ENCODE assay signal across 11 cellular contexts in the genomic region with DNA sequence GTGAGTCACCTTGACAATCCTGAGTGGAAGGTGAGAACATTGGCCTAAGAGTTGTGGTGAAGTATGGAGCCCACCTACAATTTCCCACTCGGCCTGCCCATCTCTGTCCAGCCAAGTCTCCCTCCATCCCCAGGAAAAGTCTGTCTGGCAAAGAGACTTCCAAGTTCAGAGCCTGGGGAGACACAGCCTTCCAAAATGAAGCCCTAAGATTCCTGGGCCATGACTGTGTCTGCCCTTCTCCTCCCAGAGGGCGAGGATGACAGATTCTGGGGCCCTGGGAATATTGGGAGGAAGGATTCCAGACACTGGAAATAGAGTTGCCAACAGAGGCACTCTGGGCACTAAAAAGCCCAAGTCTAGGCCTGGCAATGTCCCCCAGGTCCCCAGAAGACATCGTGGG.
DNase-seq lines count a peak whose midpoint lies in the region; ATAC-seq and TF ChIP-seq lines count a peak whose summit lies in the region.
"Had no signal": no experiment of that assay in that cellular context is flagged by ENCODE, and none has a peak within 500 bp of the region (broad histone marks: within the 10 kb centered on the region; RNA-seq: fewer than 3 reads in every experiment).

No MANE protein-coding gene starts in this region.

- POLR2A ChIA-PET in HCT116 (lab: Charles Lee): interaction anchor here (1.5 kb wide), 1 partner anchor 378 kb away, joined by 4 read pairs; no protein-coding TSS in a partner anchor

- DNase-seq in HCT116 (ENCODE audit: low read depth, low spot score): no peak
- DNase-seq in ascending aorta (ENCODE audit: low spot score in 2 of 2): no peak
- no peak for DNase-seq in left ventricle myocardium inferior
- DNase-seq in effector CD8-positive, alpha-beta T cell (lab: John Stamatoyannopoulos, UW): no peak
- DNase-seq in activated CD4-positive, alpha-beta T cell treated with anti-CD3 and anti-CD28 coated beads for 4 hours: no peak
- DNase-seq in NCI-H446 treated with DMSO at 0.1 percent for 48 hours (lab: John Stamatoyannopoulos, UW): no peak
- DNase-seq: cerebellar nuclear complex, NCI-H2171 treated with DMSO at 0.1 percent for 48 hours, T-helper 1 cell had no signal

- H3K4me1 ChIP-seq in HCT116 (ENCODE audit: control insufficient read depth in 1 of 2, insufficient read depth in 2 of 2, low read length in 2 of 2): peaks cover 11 to 44% of the 10 kb centered on the region in 2 experiments
- peaks cover 6 to 13% of the 10 kb centered on the region in 2 donors for H3K4me1 ChIP-seq in ascending aorta
- no peaks in the 10 kb centered on the region for H3K4me1 ChIP-seq in left ventricle myocardium inferior
- peaks cover 6% of the 10 kb centered on the region for H3K4me1 ChIP-seq in stomach smooth muscle (ENCODE audit: control insufficient read depth, insufficient read depth, low read length)

- RAD21 ChIA-PET in HCT116 (lab: Charles Lee; ENCODE audit: low non-redundant PET in 1 of 2, low total read pairs in 2 of 2, uncharacterized antibody in 2 of 2, unreplicated experiment in 2 of 2): no interaction called here

- no TSS peak for BruUV-seq in HCT116 (replicated peaks; lab: Mats Ljungman, UMichigan)

- TF ChIP-seq CTCF in HCT116 (IDR thresholded peaks at IDR 0.05 in 2 of 3, conservative IDR thresholded peaks at IDR 0.05 in 1 of 3; ENCODE audit: borderline replicate concordance in 1 of 3, insufficient read depth in 1 of 3, low read depth in 2 of 3, low read length in 2 of 3) (no peak), ascending aorta (IDR thresholded peaks at IDR 0.05) (no peak), left ventricle myocardium inferior (IDR thresholded peaks at IDR 0.05; ENCODE audit: borderline replicate concordance) (no peak)

- H3K4me3 ChIP-seq in HCT116 (replicated peaks in 1 of 2; ENCODE audit: low read depth in 1 of 2, low read length in 2 of 2): no peak overlapping the region
- peak overlapping the region in 1 of 2 donors; percentile 17 for H3K4me3 ChIP-seq in ascending aorta
- no peak overlapping the region for H3K4me3 ChIP-seq in left ventricle myocardium inferior
- no peak overlapping the region for H3K4me3 ChIP-seq in stomach smooth muscle (ENCODE audit: low read length in 2 of 2)

- H3K9ac ChIP-seq in HCT116 (ENCODE audit: low read length): no peak overlapping the region
- H3K9ac ChIP-seq in stomach smooth muscle (ENCODE audit: low read length in 2 of 2): no peak overlapping the region

- CTCF ChIA-PET in HCT116 (lab: Charles Lee): interaction anchor here (0.8 kb wide), 1 partner anchor 379 kb away, joined by 3 read pairs; no protein-coding TSS in a partner anchor

- ATAC-seq in HCT116 (peak; percentile 52), GM19395 (IDR thresholded peaks at IDR 0.05; ENCODE audit: unreplicated experiment) (no peak)

- no peak for TF ChIP-seq RAD21 in HCT116 (IDR thresholded peaks at IDR 0.05; ENCODE audit: low read depth)

- H3K79me2 ChIP-seq in HCT116 (ENCODE audit: insufficient read depth, low read length): no peaks in the 10 kb centered on the region

- no peak for TF ChIP-seq POLR2A in HCT116 (IDR thresholded peaks at IDR 0.05; ENCODE audit: borderline replicate concordance, extremely low read depth, insufficient read depth, insufficient read length)

- H3K9me2 ChIP-seq in HCT116 (ENCODE audit: insufficient read depth): no peaks in the 10 kb centered on the region

- no peak overlapping the region for H2AFZ ChIP-seq in HCT116 (ENCODE audit: low read depth, low read length, poor library complexity, severe bottlenecking)

- no peaks in the 10 kb centered on the region for H3K9me3 ChIP-seq in HCT116 (ENCODE audit: control insufficient read depth in 1 of 2, insufficient read depth in 1 of 2, low read depth in 1 of 2, low read length in 2 of 2)
- no peaks in the 10 kb centered on the region for H3K9me3 ChIP-seq in ascending aorta
- H3K9me3 ChIP-seq in left ventricle myocardium inferior (replicated peaks): peaks cover 21% of the 10 kb centered on the region
- peaks cover 0 to 3% of the 10 kb centered on the region in 2 donors for H3K9me3 ChIP-seq in stomach smooth muscle (ENCODE audit: control insufficient read depth in 2 of 2, low read length in 2 of 2)

- H3K27ac ChIP-seq in HCT116 (ENCODE audit: low read depth, low read length) (peak overlapping the region; percentile 27), ascending aorta (peak overlapping the region; percentile 91), left ventricle myocardium inferior (replicated peaks) (peak overlapping the region; percentile 66), stomach smooth muscle (ENCODE audit: low read length) (peak overlapping the region; percentile 18)

- H4K20me1 ChIP-seq in HCT116 (ENCODE audit: insufficient read depth): no peaks in the 10 kb centered on the region

- H3K36me3 ChIP-seq in HCT116 (ENCODE audit: control insufficient read depth in 1 of 2, insufficient read depth in 2 of 2, low read length in 2 of 2): no peaks in the 10 kb centered on the region
- H3K36me3 ChIP-seq in ascending aorta: no peaks in the 10 kb centered on the region
- no peaks in the 10 kb centered on the region for H3K36me3 ChIP-seq in left ventricle myocardium inferior
- H3K36me3 ChIP-seq in stomach smooth muscle (ENCODE audit: control insufficient read depth in 2 of 2, insufficient read depth in 2 of 2, low read length in 2 of 2): no peaks in the 10 kb centered on the region

- H3K4me2 ChIP-seq in HCT116 (ENCODE audit: low read length): peak overlapping the region; percentile 49

- intact Hi-C loops in HCT116 (cut with micrococcal nuclease) (no loop called here), ascending aorta (cut with DNase I) (loop anchor here (5.0 to 10.0 kb wide), 2 partner anchors 82 to 389 kb away; no protein-coding TSS in a partner anchor), left ventricle myocardium inferior (cut with micrococcal nuclease) (no loop called here)

- H3K27me3 ChIP-seq in HCT116 (ENCODE audit: insufficient read depth, low read length) (no peaks in the 10 kb centered on the region), ascending aorta (no peaks in the 10 kb centered on the region), left ventricle myocardium inferior (ENCODE audit: low read depth) (peaks cover 29% of the 10 kb centered on the region), stomach smooth muscle (ENCODE audit: control insufficient read depth in 1 of 2, insufficient read depth in 2 of 2, low read length in 2 of 2) (no peaks in the 10 kb centered on the region)

TF ChIP-seq in HCT116, 20 proteins besides CTCF, POLR2A, EP300 and RAD21:
- TF ChIP-seq SIN3A (IDR thresholded peaks at IDR 0.05; ENCODE audit: low read depth) (no peak), SRF (IDR thresholded peaks at IDR 0.05; ENCODE audit: low read depth) (no peak)
- TF ChIP-seq, protein P1, sequence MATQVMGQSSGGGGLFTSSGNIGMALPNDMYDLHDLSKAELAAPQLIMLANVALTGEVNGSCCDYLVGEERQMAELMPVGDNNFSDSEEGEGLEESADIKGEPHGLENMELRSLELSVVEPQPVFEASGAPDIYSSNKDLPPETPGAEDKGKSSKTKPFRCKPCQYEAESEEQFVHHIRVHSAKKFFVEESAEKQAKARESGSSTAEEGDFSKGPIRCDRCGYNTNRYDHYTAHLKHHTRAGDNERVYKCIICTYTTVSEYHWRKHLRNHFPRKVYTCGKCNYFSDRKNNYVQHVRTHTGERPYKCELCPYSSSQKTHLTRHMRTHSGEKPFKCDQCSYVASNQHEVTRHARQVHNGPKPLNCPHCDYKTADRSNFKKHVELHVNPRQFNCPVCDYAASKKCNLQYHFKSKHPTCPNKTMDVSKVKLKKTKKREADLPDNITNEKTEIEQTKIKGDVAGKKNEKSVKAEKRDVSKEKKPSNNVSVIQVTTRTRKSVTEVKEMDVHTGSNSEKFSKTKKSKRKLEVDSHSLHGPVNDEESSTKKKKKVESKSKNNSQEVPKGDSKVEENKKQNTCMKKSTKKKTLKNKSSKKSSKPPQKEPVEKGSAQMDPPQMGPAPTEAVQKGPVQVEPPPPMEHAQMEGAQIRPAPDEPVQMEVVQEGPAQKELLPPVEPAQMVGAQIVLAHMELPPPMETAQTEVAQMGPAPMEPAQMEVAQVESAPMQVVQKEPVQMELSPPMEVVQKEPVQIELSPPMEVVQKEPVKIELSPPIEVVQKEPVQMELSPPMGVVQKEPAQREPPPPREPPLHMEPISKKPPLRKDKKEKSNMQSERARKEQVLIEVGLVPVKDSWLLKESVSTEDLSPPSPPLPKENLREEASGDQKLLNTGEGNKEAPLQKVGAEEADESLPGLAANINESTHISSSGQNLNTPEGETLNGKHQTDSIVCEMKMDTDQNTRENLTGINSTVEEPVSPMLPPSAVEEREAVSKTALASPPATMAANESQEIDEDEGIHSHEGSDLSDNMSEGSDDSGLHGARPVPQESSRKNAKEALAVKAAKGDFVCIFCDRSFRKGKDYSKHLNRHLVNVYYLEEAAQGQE (IDR thresholded peaks at IDR 0.05; ENCODE audit: low read depth): no peak

Comparison
In these comparisons a context has a peak if more than half of its experiments do, and no peak if none do; other contexts are left out.
1. H3K27ac ChIP-seq: peak in every context shown above with its lines; median percentile 91 in ascending aorta; 66 in left ventricle myocardium inferior; 27 in HCT116; 18 in stomach smooth muscle.